Comparison of ENCODE assay signal across 9 cellular contexts in genomic region chr5:181259974-181260719, GRCh38. TPM values are rescaled to one million over a fixed set of nuclear protein-coding genes. Genes with fewer than 3 reads are reported as not detected.
DNase-seq lines count a peak whose midpoint lies in the region; ATAC-seq lines count a peak whose summit lies in the region.
"Had no signal": no experiment of that assay in that cellular context is flagged by ENCODE, and none has a peak within 500 bp of the region (broad histone marks: within the 10 kb centered on the region; RNA-seq: fewer than 3 reads in every experiment).

No MANE protein-coding gene starts in this region.

- H3K4me1 Mint-ChIP-seq in CD4-positive, alpha-beta memory T cell = peaks cover 42 to 65% (median 54%) of the 10 kb centered on the region in 4 donors
- peaks cover 45 to 53% of the 10 kb centered on the region in 2 donors for H3K4me1 Mint-ChIP-seq in effector memory CD8-positive, alpha-beta T cell (ENCODE audit: low read depth in 2 of 2)

- intact Hi-C loops in CD4-positive, alpha-beta memory T cell (cut with micrococcal nuclease) = loop anchor here (5.0 kb wide), 1 partner anchor 448 kb away; no protein-coding TSS in a partner anchor

- DNase-seq in CD4-positive, alpha-beta memory T cell = no peak
- no peak for DNase-seq in MG63
- DNase-seq in effector memory CD8-positive, alpha-beta T cell = no peak
- DNase-seq in NCI-H1417 treated with DMSO at 0.1 percent for 48 hours (lab: John Stamatoyannopoulos, UW) = no peak
- no peak for DNase-seq in NCI-H2107 treated with DMSO at 0.1 percent for 48 hours (lab: John Stamatoyannopoulos, UW; ENCODE audit: unreplicated experiment)
- DNase-seq: GOT3 had no signal

- ATAC-seq in effector memory CD8-positive, alpha-beta T cell (replicated peaks) = no peak
- ATAC-seq in HG03108 (IDR thresholded peaks at IDR 0.05; ENCODE audit: unreplicated experiment) (no peak), GM21423 (IDR thresholded peaks at IDR 0.05; ENCODE audit: unreplicated experiment) (no peak)

- POLR2A ChIA-PET in CD4-positive, alpha-beta memory T cell (lab: Charles Lee; ENCODE audit: partially characterized antibody) = interaction anchor here (0.6 to 10.9 kb wide), 22 partner anchors 11 to 1637 kb away, joined by 3 to 397 read pairs (median 8); partner anchors contain the start of genes HNRNPH1, RACK1, TRIM41 and TRIM7

- peak overlapping the region; percentile 99 for H3K27ac ChIP-seq in CD4-positive, alpha-beta memory T cell (ENCODE audit: low read depth, low read length)

- no peaks in the 10 kb centered on the region for H3K27me3 Mint-ChIP-seq in CD4-positive, alpha-beta memory T cell
- H3K27me3 Mint-ChIP-seq in effector memory CD8-positive, alpha-beta T cell = no peaks in the 10 kb centered on the region

- peak overlapping the region; percentile 81 to 94 for H3K4me3 ChIP-seq in CD4-positive, alpha-beta memory T cell (ENCODE audit: low read length in 2 of 2)
- peak overlapping the region; percentile 99 for H3K4me3 ChIP-seq in MG63
- H3K4me3 ChIP-seq in neuron (ENCODE audit: low read length) = peak overlapping the region; percentile 74

- H3K9me3 Mint-ChIP-seq in CD4-positive, alpha-beta memory T cell = no peaks in the 10 kb centered on the region
- H3K9me3 Mint-ChIP-seq in effector memory CD8-positive, alpha-beta T cell = no peaks in the 10 kb centered on the region

- H3K4me1 ChIP-seq in CD4-positive, alpha-beta memory T cell (ENCODE audit: insufficient read depth, low read length) = peaks cover 59% of the 10 kb centered on the region
- H3K4me1 ChIP-seq in neuron (ENCODE audit: insufficient read depth, low read length) = peaks cover 31% of the 10 kb centered on the region

- peak overlapping the region; percentile 96 to 100 (median 99) for H3K4me3 Mint-ChIP-seq in CD4-positive, alpha-beta memory T cell
- peak overlapping the region; percentile 97 to 98 for H3K4me3 Mint-ChIP-seq in effector memory CD8-positive, alpha-beta T cell

- no peak overlapping the region for H2AFZ ChIP-seq in neuron (ENCODE audit: low read depth, low read length)

- H3K36me3 ChIP-seq in CD4-positive, alpha-beta memory T cell (ENCODE audit: insufficient read depth, low read length) = peaks cover 18% of the 10 kb centered on the region
- H3K36me3 ChIP-seq in MG63 = peaks cover 61% of the 10 kb centered on the region
- peaks cover 23% of the 10 kb centered on the region for H3K36me3 ChIP-seq in neuron (ENCODE audit: insufficient read depth, low read length)

- H3K27me3 ChIP-seq in CD4-positive, alpha-beta memory T cell (ENCODE audit: insufficient read depth, low read length) = no peaks in the 10 kb centered on the region
- no peaks in the 10 kb centered on the region for H3K27me3 ChIP-seq in MG63
- no peaks in the 10 kb centered on the region for H3K27me3 ChIP-seq in neuron (ENCODE audit: insufficient read depth, low read length)

- CTCF ChIA-PET in CD4-positive, alpha-beta memory T cell (lab: Charles Lee; ENCODE audit: partially characterized antibody) = interaction anchor here (1.2 to 3.6 kb wide), 6 partner anchors 10 to 100 kb away, joined by 3 to 29 read pairs (median 22); partner anchors contain the start of genes RACK1 and TRIM41

- H3K9me3 ChIP-seq in CD4-positive, alpha-beta memory T cell (ENCODE audit: control insufficient read depth in 1 of 2, low read length in 2 of 2) = no peaks in the 10 kb centered on the region
- H3K9me3 ChIP-seq in MG63 (no peaks in the 10 kb centered on the region), neuron (ENCODE audit: low read length) (peaks cover 1% of the 10 kb centered on the region)

- H3K36me3 Mint-ChIP-seq in CD4-positive, alpha-beta memory T cell = peaks cover 23 to 41% of the 10 kb centered on the region in 2 donors
- peaks cover 43% of the 10 kb centered on the region for H3K36me3 Mint-ChIP-seq in effector memory CD8-positive, alpha-beta T cell (ENCODE audit: insufficient read depth)

- H3K27ac Mint-ChIP-seq in CD4-positive, alpha-beta memory T cell = peak overlapping the region; percentile 97 to 99 (median 99)
- peak overlapping the region; percentile 98 for H3K27ac Mint-ChIP-seq in effector memory CD8-positive, alpha-beta T cell

RNA-seq across cellular contexts. Expression of gene TRIM52, which starts 0.8 kb away (rescaled TPM):
- 10 to 100 TPM; 73.0 to 76.8 TPM for total RNA-seq in CD4-positive, alpha-beta memory T cell
- 10 to 100 TPM; 19.4 to 47.2 TPM for polyA plus RNA-seq in CD4-positive, alpha-beta memory T cell
- total RNA-seq in MG63 (2014; rRNA removed; shearing (Covaris generic); ENCODE audit: low replicate concordance) = 3.9 and 5.8 TPM in 2 replicates

RNA-seq across cellular contexts. Expression of gene RACK1, which starts 16.4 kb away (rescaled TPM):
- 1,000 to 10,000 TPM; 1,956 to 2,001 TPM for total RNA-seq in CD4-positive, alpha-beta memory T cell
- 1,000 to 10,000 TPM; 2,065 to 2,145 TPM for polyA plus RNA-seq in CD4-positive, alpha-beta memory T cell
- 8,781 and 10,327 TPM in 2 replicates for total RNA-seq in MG63 (2014; rRNA removed; shearing (Covaris generic); ENCODE audit: low replicate concordance)

RNA-seq across cellular contexts. Expression of gene TRIM41, which starts 37.1 kb away (rescaled TPM):
- total RNA-seq in CD4-positive, alpha-beta memory T cell = 10 to 100 TPM; 39.9 to 40.7 TPM
- polyA plus RNA-seq in CD4-positive, alpha-beta memory T cell = 1 to 10 TPM; 1.7 to 2.0 TPM
- 31.9 and 43.0 TPM in 2 replicates for total RNA-seq in MG63 (2014; rRNA removed; shearing (Covaris generic); ENCODE audit: low replicate concordance)

RNA-seq across cellular contexts. Expression of gene TRIM7, which starts 55.2 kb away (rescaled TPM):
- 1 to 10 TPM; 3.3 to 4.2 TPM for total RNA-seq in CD4-positive, alpha-beta memory T cell
- under 1 TPM; 0.63 to 0.69 TPM for polyA plus RNA-seq in CD4-positive, alpha-beta memory T cell
- total RNA-seq in MG63 (2014; rRNA removed; shearing (Covaris generic); ENCODE audit: low replicate concordance) = 15.6 and 22.6 TPM in 2 replicates

Comparison
In these comparisons a context has a peak if more than half of its experiments do, and no peak if none do; other contexts are left out.
1. RNA of gene TRIM52, which starts 0.8 kb away (total RNA-seq): 73.0 to 76.8 TPM in CD4-positive, alpha-beta memory T cell; 3.9 to 5.8 TPM in MG63; every median in the first group is over 10 times any median in the second.
2. Peak in every context shown above with its lines, with median percentiles within 50 percentile points of each other: H3K4me3 ChIP-seq.